ENCODE assay signal across 8 cellular contexts in the genomic region with DNA sequence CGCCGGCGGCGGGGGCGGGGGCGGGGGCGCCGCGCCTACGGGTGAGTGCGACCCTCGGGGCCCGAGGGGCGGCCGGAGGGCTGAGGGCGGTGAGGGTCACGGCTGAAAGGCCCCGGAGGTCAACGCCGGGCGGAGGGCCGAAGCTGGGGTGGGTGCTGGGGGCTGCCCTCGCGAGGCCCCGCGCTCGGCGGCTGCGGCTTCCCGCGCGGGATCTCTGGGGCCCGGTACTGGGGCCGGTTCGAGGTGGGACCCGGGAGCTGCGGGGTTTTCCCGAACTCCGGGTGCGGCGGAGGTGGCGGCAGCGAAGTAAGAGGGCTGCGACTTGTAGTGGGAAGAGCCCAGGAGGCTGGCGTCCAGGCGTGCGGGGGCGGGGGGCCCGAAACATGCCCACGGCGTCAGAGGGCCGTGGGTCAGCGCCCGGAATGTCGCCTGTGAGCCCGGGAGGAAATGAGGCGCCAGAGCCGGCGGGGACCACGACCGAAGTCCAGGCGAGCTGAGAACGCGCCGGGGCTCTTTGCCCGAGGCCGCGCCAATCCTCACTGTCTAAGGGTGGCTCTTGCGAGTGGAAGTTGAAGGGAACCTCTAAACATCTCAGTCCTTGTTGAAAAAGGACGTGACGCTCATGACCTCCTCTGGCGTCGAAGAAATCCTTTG. TPM values are rescaled to one million over a fixed set of nuclear protein-coding genes. Genes with fewer than 3 reads are reported as not detected.
DNase-seq lines count a peak whose midpoint lies in the region; ATAC-seq and TF ChIP-seq lines count a peak whose summit lies in the region.

No MANE protein-coding gene starts in this region.

- no peak for TF ChIP-seq CTCF in left lung (IDR thresholded peaks at IDR 0.05)

- TF ChIP-seq RAD21 in Ishikawa (IDR thresholded peaks at IDR 0.05; ENCODE audit: low read depth), result no peak

- no peak for ATAC-seq in central memory CD8-positive, alpha-beta T cell (replicated peaks; ENCODE audit: extremely low read depth, poor library complexity, severe bottlenecking)
- ATAC-seq in left lung, result peak; percentile 22

- peak overlapping the region; percentile 49 to 55 for H3K4me3 ChIP-seq in left lung

- peaks cover 3 to 62% of the 10 kb centered on the region in 2 donors for H3K4me1 ChIP-seq in left lung

- H3K4me1 Mint-ChIP-seq in activated T-cell treated with anti-CD3 and anti-CD28 coated beads, Interleukin-2, amount 50 U/mL, for 24 hours (ENCODE audit: low read depth), result peaks cover 3% of the 10 kb centered on the region
- peaks cover 4% of the 10 kb centered on the region for H3K4me1 Mint-ChIP-seq in central memory CD8-positive, alpha-beta T cell

- no peak for TF ChIP-seq EP300 in Ishikawa (IDR thresholded peaks at IDR 0.05; ENCODE audit: borderline replicate concordance)

- no peaks in the 10 kb centered on the region for H3K9me3 ChIP-seq in left lung

- H3K36me3 Mint-ChIP-seq in activated T-cell treated with anti-CD3 and anti-CD28 coated beads, Interleukin-2, amount 50 U/mL, for 24 hours (ENCODE audit: low read depth), result no peaks in the 10 kb centered on the region
- H3K36me3 Mint-ChIP-seq in central memory CD8-positive, alpha-beta T cell (ENCODE audit: insufficient read depth), result no peaks in the 10 kb centered on the region

- no peaks in the 10 kb centered on the region for H3K9me3 Mint-ChIP-seq in activated T-cell treated with anti-CD3 and anti-CD28 coated beads, Interleukin-2, amount 50 U/mL, for 24 hours
- H3K9me3 Mint-ChIP-seq in central memory CD8-positive, alpha-beta T cell, result no peaks in the 10 kb centered on the region

- intact Hi-C loops in left lung (cut with DNase I), result no loop called here

- peak overlapping the region; percentile 88 to 90 for H3K27ac ChIP-seq in left lung
- H3K27ac ChIP-seq in substantia nigra (ENCODE audit: low read depth, low read length, poor library complexity, severe bottlenecking), result peak overlapping the region; percentile 51

- H3K27me3 Mint-ChIP-seq in activated T-cell treated with anti-CD3 and anti-CD28 coated beads, Interleukin-2, amount 50 U/mL, for 24 hours, result peaks cover 73% of the 10 kb centered on the region
- H3K27me3 Mint-ChIP-seq in central memory CD8-positive, alpha-beta T cell, result peaks cover 40% of the 10 kb centered on the region

- H3K4me3 Mint-ChIP-seq in activated T-cell treated with anti-CD3 and anti-CD28 coated beads, Interleukin-2, amount 50 U/mL, for 24 hours, result peak overlapping the region; percentile 61
- H3K4me3 Mint-ChIP-seq in central memory CD8-positive, alpha-beta T cell, result peak overlapping the region; percentile 45

- H3K36me3 ChIP-seq in left lung, result no peaks in the 10 kb centered on the region

- H3K27me3 ChIP-seq in left lung, result no peaks in the 10 kb centered on the region

- DNase-seq in activated T-cell treated with anti-CD3 and anti-CD28 coated beads, Interleukin-2, amount 50 U/mL, for 24 hours, result no peak
- DNase-seq in activated T-cell treated with anti-CD3 and anti-CD28 coated beads for 4 hours, result no peak
- no peak for DNase-seq in central memory CD8-positive, alpha-beta T cell (ENCODE audit: low spot score in 2 of 2)
- peak; percentile 37 to 84 for DNase-seq in left lung
- DNase-seq in substantia nigra (lab: John Stamatoyannopoulos, UW), result peak in 3 of 49 donors; percentile 0 to 10 (median 9)
- DNase-seq in COLO829 (ENCODE audit: low spot score), result no peak
- DNase-seq in cortex of kidney (lab: John Stamatoyannopoulos, UW), result no peak

- no peak overlapping the region for H3K27ac Mint-ChIP-seq in activated T-cell treated with anti-CD3 and anti-CD28 coated beads, Interleukin-2, amount 50 U/mL, for 24 hours
- H3K27ac Mint-ChIP-seq in central memory CD8-positive, alpha-beta T cell (ENCODE audit: low read depth), result no peak overlapping the region

TF ChIP-seq in Ishikawa, 13 proteins besides CTCF, POLR2A, EP300 and RAD21:
- TF ChIP-seq FOXM1 (IDR thresholded peaks at IDR 0.05; ENCODE audit: borderline replicate concordance, low read depth) (no peak), NFIC (IDR thresholded peaks at IDR 0.05) (no peak), EGR1 (IDR thresholded peaks at IDR 0.05) (peak; percentile 69), ZBTB7A (IDR thresholded peaks at IDR 0.05; ENCODE audit: low read depth) (0 out of 2 replicates have a peak, but pooled peaks have one; percentile 47)
TF ChIP-seq in Ishikawa: peak in this region for 2.

RNA-seq across cellular contexts. Expression of gene IL13RA1, which starts 0.4 kb away (rescaled TPM):
- 10 to 100 TPM; 77.8 to 87.3 TPM for total RNA-seq in left lung

Comparison
In these comparisons a context has a peak if more than half of its experiments do, and no peak if none do; other contexts are left out.
1. DNase-seq: peak in left lung (2 of 2); none in activated T-cell treated with anti-CD3 and anti-CD28 coated beads, Interleukin-2, amount 50 U/mL, for 24 hours (single experiment), activated T-cell treated with anti-CD3 and anti-CD28 coated beads for 4 hours (single experiment), central memory CD8-positive, alpha-beta T cell (0 of 2), COLO829 (single experiment) and cortex of kidney (single experiment).